11 cellular contexts compared by ENCODE assay signal in genomic region chr1:43648448-43648847, GRCh38. TPM values are rescaled to one million over a fixed set of nuclear protein-coding genes. Genes with fewer than 3 reads are reported as not detected.
DNase-seq lines count a peak whose midpoint lies in the region; ATAC-seq lines count a peak whose summit lies in the region.
"Had no signal": no experiment of that assay in that cellular context is flagged by ENCODE, and none has a peak within 500 bp of the region (broad histone marks: within the 10 kb centered on the region; RNA-seq: fewer than 3 reads in every experiment).

No MANE protein-coding gene starts in this region.

- no peaks in the 10 kb centered on the region for H3K27me3 ChIP-seq in BLaER1 treated with 17β-estradiol and CSF1 and Interleukin-3, amounts not matched to agents 10 nM and 100 nM
- H3K27me3 ChIP-seq in HUES64 (ENCODE audit: insufficient read depth, low read length) (no peaks in the 10 kb centered on the region), mesenchymal stem cell (ENCODE audit: control insufficient read depth in 1 of 2, insufficient read depth in 1 of 2, low read length in 2 of 2) (peaks cover 9 to 12% of the 10 kb centered on the region in 2 experiments)
- H3K27me3 ChIP-seq: cardiac muscle cell had no signal

- no peak overlapping the region for H2BK15ac ChIP-seq in mesenchymal stem cell (ENCODE audit: low read depth, poor library complexity, severe bottlenecking)

- H3K36me3 Mint-ChIP-seq in activated naive CD4-positive, alpha-beta T cell treated with anti-CD3 and anti-CD28 coated beads, Interleukin-2, amount 50 U/mL, for 72 hours, result peaks cover 5 to 8% of the 10 kb centered on the region in 2 donors

- no peak overlapping the region for H2AFZ ChIP-seq in mesenchymal stem cell (ENCODE audit: low read depth, low read length)

- H3K27ac Mint-ChIP-seq in activated naive CD4-positive, alpha-beta T cell treated with anti-CD3 and anti-CD28 coated beads, Interleukin-2, amount 50 U/mL, for 72 hours, result peak overlapping the region; percentile 91 to 99

- no peak overlapping the region for H2BK120ac ChIP-seq in mesenchymal stem cell (ENCODE audit: low read depth, low read length)

- H4K8ac ChIP-seq in mesenchymal stem cell (ENCODE audit: low read length), result no peak overlapping the region

- H3K9me3 Mint-ChIP-seq in activated naive CD4-positive, alpha-beta T cell treated with anti-CD3 and anti-CD28 coated beads, Interleukin-2, amount 50 U/mL, for 72 hours, result no peaks in the 10 kb centered on the region

- 96% methylated on average over 5 of the region's 5 CpGs for WGBS in HUES64
- WGBS in mesenchymal stem cell, result 90% methylated on average over 3 of the region's 5 CpGs

- H3K4me2 ChIP-seq in BLaER1 treated with 17β-estradiol and CSF1 and Interleukin-3, amounts not matched to agents 10 nM and 100 nM, result peak overlapping the region in 7 of 11 experiments; percentile 84 to 95 (median 88); a peak in 7 of 22 replicates
- no peak overlapping the region for H3K4me2 ChIP-seq in mesenchymal stem cell (ENCODE audit: low read length, poor library complexity, severe bottlenecking)

- no peaks in the 10 kb centered on the region for H3K79me1 ChIP-seq in mesenchymal stem cell (replicated peaks; ENCODE audit: low read length, poor library complexity, severe bottlenecking)

- H3K9ac ChIP-seq in BLaER1 treated with 17β-estradiol and CSF1 and Interleukin-3, amounts not matched to agents 10 nM and 100 nM, result no peak overlapping the region
- H3K9ac ChIP-seq in HUES64 (ENCODE audit: low read depth, low read length) (no peak overlapping the region), mesenchymal stem cell (ENCODE audit: low read length) (peak overlapping the region; percentile 93)

- peaks cover 29 to 38% (median 33%) of the 10 kb centered on the region in 10 experiments for H3K4me1 ChIP-seq in BLaER1 treated with 17β-estradiol and CSF1 and Interleukin-3, amounts not matched to agents 10 nM and 100 nM
- H3K4me1 ChIP-seq in HUES64 (ENCODE audit: insufficient read depth, low read length) (peaks cover 16% of the 10 kb centered on the region), mesenchymal stem cell (ENCODE audit: control insufficient read depth, insufficient read depth, low read depth, low read length) (peaks cover 8% of the 10 kb centered on the region)

- H3K36me3 ChIP-seq in BLaER1 treated with 17β-estradiol and CSF1 and Interleukin-3, amounts not matched to agents 10 nM and 100 nM, result peaks cover 5 to 20% (median 8%) of the 10 kb centered on the region in 11 experiments; a peak in 20 of 22 replicates
- H3K36me3 ChIP-seq in HUES64 (ENCODE audit: insufficient read depth, low read length) (peaks cover 1% of the 10 kb centered on the region), mesenchymal stem cell (ENCODE audit: control insufficient read depth in 1 of 2, insufficient read depth in 2 of 2, low read depth in 1 of 2, low read length in 2 of 2) (peaks cover 0 to 5% of the 10 kb centered on the region in 2 experiments)

- H4K20me1 ChIP-seq in BLaER1 treated with 17β-estradiol and CSF1 and Interleukin-3, amounts not matched to agents 10 nM and 100 nM, result peaks cover 18 to 31% (median 29%) of the 10 kb centered on the region in 11 experiments; a peak in 21 of 22 replicates

- no peak overlapping the region for H3K14ac ChIP-seq in mesenchymal stem cell (ENCODE audit: low read length in 2 of 2)

- peak overlapping the region in 1 of 11 experiments; percentile 88; a peak in 1 of 22 replicates for H3K27ac ChIP-seq in BLaER1 treated with 17β-estradiol and CSF1 and Interleukin-3, amounts not matched to agents 10 nM and 100 nM
- H3K27ac ChIP-seq in HUES64 (ENCODE audit: low read depth, low read length) (no peak overlapping the region), mesenchymal stem cell (ENCODE audit: low read length, poor library complexity, severe bottlenecking) (no peak overlapping the region)

- H3K4ac ChIP-seq in mesenchymal stem cell (ENCODE audit: low read depth in 1 of 2, low read length in 2 of 2), result no peak overlapping the region

- no peaks in the 10 kb centered on the region for H3K9me3 ChIP-seq in BLaER1 treated with 17β-estradiol and CSF1 and Interleukin-3, amounts not matched to agents 10 nM and 100 nM (replicated peaks in 1 of 11)
- H3K9me3 ChIP-seq in HUES64 (ENCODE audit: insufficient read depth, low read depth, low read length), result no peaks in the 10 kb centered on the region
- no peaks in the 10 kb centered on the region for H3K9me3 ChIP-seq in mesenchymal stem cell (ENCODE audit: control insufficient read depth, low read length)
- H3K9me3 ChIP-seq: HAP-1 had no signal

- no peak for ATAC-seq in activated naive CD4-positive, alpha-beta T cell treated with anti-CD3 and anti-CD28 coated beads, Interleukin-2, amount 50 U/mL, for 72 hours
- no peak for ATAC-seq in GM18861 (IDR thresholded peaks at IDR 0.05; ENCODE audit: unreplicated experiment)

- no peak overlapping the region for H2BK5ac ChIP-seq in mesenchymal stem cell (ENCODE audit: low read depth, low read length, poor library complexity, severe bottlenecking)

- H2BK12ac ChIP-seq in mesenchymal stem cell (ENCODE audit: low read length in 2 of 2), result no peak overlapping the region

- no peak overlapping the region for H3K4me3 ChIP-seq in BLaER1 treated with 17β-estradiol and CSF1 and Interleukin-3, amounts not matched to agents 10 nM and 100 nM
- H3K4me3 ChIP-seq in HUES64 (ENCODE audit: low read length), result peak overlapping the region; percentile 96; the same call in 1 of the 2 replicates
- no peak overlapping the region for H3K4me3 ChIP-seq in mesenchymal stem cell (ENCODE audit: insufficient read depth in 1 of 2, low read depth in 1 of 2, low read length in 2 of 2)

- H3K23ac ChIP-seq in mesenchymal stem cell (ENCODE audit: low read length in 2 of 2), result no peak overlapping the region

- H2AK5ac ChIP-seq in mesenchymal stem cell (ENCODE audit: low read length, severe bottlenecking), result no peak overlapping the region

- DNase-seq in activated naive CD4-positive, alpha-beta T cell treated with anti-CD3 and anti-CD28 coated beads, Interleukin-2, amount 50 U/mL, for 72 hours (ENCODE audit: low spot score in 2 of 2), result no peak
- DNase-seq in mesenchymal stem cell, result no peak
- no peak for DNase-seq in KG1 (lab: John Stamatoyannopoulos, UW)
- no peak for DNase-seq in GM19240 (ENCODE audit: insufficient read length, low spot score)
- no peak for DNase-seq in NCI-H2196 treated with DMSO at 0.1 percent for 48 hours (lab: John Stamatoyannopoulos, UW; ENCODE audit: unreplicated experiment)
- DNase-seq: DMS79 had no signal

- no peak overlapping the region for H3K18ac ChIP-seq in mesenchymal stem cell (ENCODE audit: low read depth in 1 of 2, low read length in 2 of 2)

- no peak overlapping the region for H4K91ac ChIP-seq in mesenchymal stem cell (ENCODE audit: low read length)

RNA-seq across cellular contexts. Expression of gene KDM4A, which starts 1.5 kb away (rescaled TPM):
- polyA plus RNA-seq in HUES64 (2013, experiment 1 of 2), result 52.2 TPM
- 52.7 TPM for polyA plus RNA-seq in HUES64 (2013, experiment 2 of 2)
- total RNA-seq in activated naive CD4-positive, alpha-beta T cell treated with anti-CD3 and anti-CD28 coated beads, Interleukin-2, amount 50 U/mL, for 72 hours, result 10 to 100 TPM; 28.9 to 50.1 TPM
- polyA plus RNA-seq in mesenchymal stem cell (2013, experiment 1 of 2), result 22.4 TPM
- 21.9 TPM for polyA plus RNA-seq in mesenchymal stem cell (2013, experiment 2 of 2)

RNA-seq across cellular contexts. Expression of gene ST3GAL3, which starts 58.9 kb away (rescaled TPM):
- polyA plus RNA-seq in HUES64 (2013, experiment 1 of 2), result 9.0 TPM
- 12.8 TPM for polyA plus RNA-seq in HUES64 (2013, experiment 2 of 2)
- total RNA-seq in activated naive CD4-positive, alpha-beta T cell treated with anti-CD3 and anti-CD28 coated beads, Interleukin-2, amount 50 U/mL, for 72 hours, result 10 to 100 TPM; 21.8 to 22.3 TPM
- polyA plus RNA-seq in mesenchymal stem cell (2013, experiment 1 of 2), result 8.2 TPM
- 8.4 TPM for polyA plus RNA-seq in mesenchymal stem cell (2013, experiment 2 of 2)
